ENCODE assay signal across 7 cellular contexts in genomic region chr17:7437369-7437863, GRCh38. TPM values are rescaled to one million over a fixed set of nuclear protein-coding genes. Genes with fewer than 3 reads are reported as not detected.
A peak's percentile ranks its signal among the peaks of the same experiment; 100 is the strongest.
DNase-seq lines count a peak whose midpoint lies in the region; ATAC-seq and TF ChIP-seq lines count a peak whose summit lies in the region.
"Had no signal": no experiment of that assay in that cellular context is flagged by ENCODE, and none has a peak within 500 bp of the region (broad histone marks: within the 10 kb centered on the region; RNA-seq: fewer than 3 reads in every experiment).

No MANE protein-coding gene starts in this region.

- TF ChIP-seq CTCF in right lobe of liver (IDR thresholded peaks at IDR 0.05): no peak

- ATAC-seq in right lobe of liver (no peak), GM21528 (IDR thresholded peaks at IDR 0.05; ENCODE audit: low FRiP score, unreplicated experiment) (no peak)

- POLR2A ChIA-PET in activated CD4-positive, alpha-beta memory T cell treated with anti-CD3 and anti-CD28 coated beads for 36 hours (lab: Charles Lee): interaction anchor here (0.9 to 2.9 kb wide), 14 partner anchors 17 to 404 kb away, joined by 3 to 25 read pairs (median 4); partner anchors contain the start of genes POLR2A, TMEM256 and TP53

- no peak overlapping the region for H3K27ac Mint-ChIP-seq in activated CD4-positive, alpha-beta memory T cell treated with anti-CD3 and anti-CD28 coated beads for 36 hours

- peaks cover 6% of the 10 kb centered on the region for H3K36me3 Mint-ChIP-seq in activated CD4-positive, alpha-beta memory T cell treated with anti-CD3 and anti-CD28 coated beads for 36 hours

- H3K9ac ChIP-seq in BLaER1: no peak overlapping the region

- peaks cover 33% of the 10 kb centered on the region for H3K27me3 Mint-ChIP-seq in activated CD4-positive, alpha-beta memory T cell treated with anti-CD3 and anti-CD28 coated beads for 36 hours

- H3K36me3 ChIP-seq in BLaER1: no peaks in the 10 kb centered on the region
- no peaks in the 10 kb centered on the region for H3K36me3 ChIP-seq in right lobe of liver

- CTCF ChIA-PET in activated CD4-positive, alpha-beta memory T cell treated with anti-CD3 and anti-CD28 coated beads for 36 hours (lab: Charles Lee): interaction anchor here (0.5 to 5.0 kb wide), 27 partner anchors 9 to 656 kb away, joined by 3 to 71 read pairs (median 7); partner anchors contain the start of genes ACAP1, CHRNB1, NEURL4 and POLR2A

- H3K4me1 Mint-ChIP-seq in activated CD4-positive, alpha-beta memory T cell treated with anti-CD3 and anti-CD28 coated beads for 36 hours (ENCODE audit: low read depth): peaks cover 43% of the 10 kb centered on the region

- H3K4me2 ChIP-seq in BLaER1: peak overlapping the region; percentile 93

- H4K20me1 ChIP-seq in BLaER1: peaks cover 56% of the 10 kb centered on the region

- whole genome bisulfite sequencing in right lobe of liver (ENCODE audit: insufficient coverage, low coverage, low lambda C conversion rate, missing lambda C conversion rate): 30% methylated on average over 7 of the region's 31 CpGs

- intact Hi-C loops in activated CD4-positive, alpha-beta memory T cell treated with anti-CD3 and anti-CD28 coated beads for 36 hours (cut with micrococcal nuclease): loop anchor here (2.0 to 10.0 kb wide), 4 partner anchors 105 to 687 kb away; partner anchors contain the start of genes CTDNEP1, ELP5, FXR2 and HES7
- intact Hi-C loops in right lobe of liver (cut with DNase I): loop anchor here in 1 of 2 donors (5.0 kb wide), 1 partner anchor 80 kb away; the partner anchor contains the start of gene TMEM95

- peaks cover 48% of the 10 kb centered on the region for H3K4me1 ChIP-seq in BLaER1
- H3K4me1 ChIP-seq in right lobe of liver: peaks cover 0 to 42% (median 12%) of the 10 kb centered on the region in 4 donors

- no peaks in the 10 kb centered on the region for H3K9me3 ChIP-seq in BLaER1
- H3K9me3 ChIP-seq in right lobe of liver: no peaks in the 10 kb centered on the region

- H3K4me3 Mint-ChIP-seq in activated CD4-positive, alpha-beta memory T cell treated with anti-CD3 and anti-CD28 coated beads for 36 hours: peak overlapping the region; percentile 66

- DNase-seq in activated CD4-positive, alpha-beta memory T cell treated with anti-CD3 and anti-CD28 coated beads for 36 hours: no peak
- DNase-seq in right lobe of liver (no peak), NCI-H2081 (lab: John Stamatoyannopoulos, UW) (no peak), cortex of kidney (lab: John Stamatoyannopoulos, UW) (no peak)

- no peak overlapping the region for H3K27ac ChIP-seq in BLaER1
- H3K27ac ChIP-seq in right lobe of liver: peak overlapping the region in 1 of 3 donors; percentile 65

- H3K4me3 ChIP-seq in BLaER1 (peak overlapping the region; percentile 76), right lobe of liver (peak overlapping the region in 2 of 3 donors; percentile 44 to 45)
- H3K4me3 ChIP-seq: lung had no signal

- TF ChIP-seq POLR2A in right lobe of liver (IDR thresholded peaks at IDR 0.05): no peak

- H3K9me3 Mint-ChIP-seq in activated CD4-positive, alpha-beta memory T cell treated with anti-CD3 and anti-CD28 coated beads for 36 hours: no peaks in the 10 kb centered on the region

- H3K27me3 ChIP-seq in BLaER1 (peaks cover 54% of the 10 kb centered on the region), right lobe of liver (no peaks in the 10 kb centered on the region)

RNA-seq across cellular contexts. Expression of gene FGF11, which starts 1.9 kb away (rescaled TPM):
- 1 to 10 TPM; 1.0 to 2.1 TPM for total RNA-seq in activated CD4-positive, alpha-beta memory T cell treated with anti-CD3 and anti-CD28 coated beads for 36 hours
- total RNA-seq in right lobe of liver: under 1 TPM in 5 of 6 experiments, not detected in 1; 0.37 to 0.84 (median 0.68) TPM

RNA-seq across cellular contexts. Expression of gene TMEM102, which starts 2.2 kb away (rescaled TPM):
- total RNA-seq in activated CD4-positive, alpha-beta memory T cell treated with anti-CD3 and anti-CD28 coated beads for 36 hours: 10 to 100 TPM; 11.4 to 11.6 TPM
- 1 to 10 TPM; 2.3 to 8.4 (median 4.0) TPM for total RNA-seq in right lobe of liver

RNA-seq across cellular contexts. Expression of gene CHRNB1, which starts 7.4 kb away (rescaled TPM):
- total RNA-seq in activated CD4-positive, alpha-beta memory T cell treated with anti-CD3 and anti-CD28 coated beads for 36 hours: 1 to 10 TPM; 7.7 to 8.5 TPM
- total RNA-seq in right lobe of liver: 10 to 100 TPM in 2 of 6 experiments, 1 to 10 TPM in 4; 6.0 to 12.3 (median 8.2) TPM

RNA-seq across cellular contexts. Expression of gene SPEM3, which starts 8.8 kb away (rescaled TPM):
- total RNA-seq in activated CD4-positive, alpha-beta memory T cell treated with anti-CD3 and anti-CD28 coated beads for 36 hours: not detected
- not detected for total RNA-seq in right lobe of liver
- total RNA-seq: lung had no signal

RNA-seq across cellular contexts. Expression of gene SPEM2, which starts 12.0 kb away (rescaled TPM):
- not detected for total RNA-seq in activated CD4-positive, alpha-beta memory T cell treated with anti-CD3 and anti-CD28 coated beads for 36 hours
- total RNA-seq in right lobe of liver: not detected
- total RNA-seq: lung had no signal
